ENCODE assay signal across 10 cellular contexts in the genomic region with DNA sequence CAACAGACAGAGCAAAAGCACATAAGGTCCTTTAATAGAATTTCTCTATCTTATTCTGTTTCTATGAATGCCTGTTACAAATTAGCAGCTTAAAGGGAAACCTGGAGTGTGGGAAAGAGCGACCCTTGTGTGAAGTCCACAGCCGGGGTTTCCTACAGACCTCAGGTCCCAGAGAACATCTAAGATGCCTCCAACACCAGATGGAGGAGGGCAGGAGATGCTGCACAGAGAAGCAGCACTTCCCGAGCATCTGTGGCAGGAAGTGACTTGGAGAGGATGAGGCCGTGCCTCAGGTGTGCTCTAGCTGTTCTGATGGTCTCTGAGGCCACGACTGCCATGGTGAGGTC. TPM values are rescaled to one million over a fixed set of nuclear protein-coding genes. Genes with fewer than 3 reads are reported as not detected.
DNase-seq lines count a peak whose midpoint lies in the region; ATAC-seq, FAIRE-seq and TF ChIP-seq lines count a peak whose summit lies in the region.
"Had no signal": no experiment of that assay in that cellular context is flagged by ENCODE, and none has a peak within 500 bp of the region (broad histone marks: within the 10 kb centered on the region; RNA-seq: fewer than 3 reads in every experiment).

No MANE protein-coding gene starts in this region.

- H3K79me2 ChIP-seq in GM23338 (replicated peaks; ENCODE audit: insufficient read depth) = no peaks in the 10 kb centered on the region

- POLR2A ChIA-PET in activated B cell treated with CpG ODN at 0.5 μM for 24 hours (lab: Charles Lee) = interaction anchor here (0.9 to 7.2 kb wide), 8 partner anchors 15 to 53 kb away, joined by 3 to 164 read pairs (median 35); partner anchors contain the start of gene IRF1

- peak overlapping the region; percentile 65; the same call in 1 of the 2 replicates for H3K4me2 ChIP-seq in GM23338

- no peaks in the 10 kb centered on the region for H4K20me1 ChIP-seq in GM23338 (replicated peaks; ENCODE audit: insufficient read depth)

- peaks cover 2% of the 10 kb centered on the region; the same call in 2 of the 3 replicates for H3K36me3 Mint-ChIP-seq in GM23338 (ENCODE audit: low read depth)
- peaks cover 4% of the 10 kb centered on the region for H3K36me3 Mint-ChIP-seq in activated B cell treated with CpG ODN at 0.5 μM for 24 hours (ENCODE audit: low read depth)
- peaks cover 23 to 34% (median 32%) of the 10 kb centered on the region in 3 donors for H3K36me3 Mint-ChIP-seq in immature natural killer cell
- H3K36me3 Mint-ChIP-seq in stimulated activated effector memory CD8-positive, alpha-beta T cell treated with anti-CD3 and anti-CD28 coated beads, Interleukin-12 subunit alpha, Interleukin-12 subunit beta, amount 100 ng/mL, for 72 hours = peaks cover 45% of the 10 kb centered on the region

- H3F3A ChIP-seq in GM23338 (replicated peaks; ENCODE audit: low read depth) = 0 out of 2 replicates have a peak, but pooled peaks cover 4% of the 10 kb centered on the region

- no peaks in the 10 kb centered on the region for H3K36me3 ChIP-seq in GM23338 (ENCODE audit: insufficient read depth)

- intact Hi-C loops in activated B cell treated with CpG ODN at 0.5 μM for 24 hours (cut with micrococcal nuclease) = loop anchor here (2.0 kb wide), 1 partner anchor 15 kb away; no protein-coding TSS in a partner anchor

- CTCF ChIA-PET in activated B cell treated with CpG ODN at 0.5 μM for 24 hours (lab: Charles Lee) = interaction anchor here (1.1 to 2.4 kb wide), 3 partner anchors 10 to 37 kb away, joined by 3 to 11 read pairs (median 3); no protein-coding TSS in a partner anchor

- ATAC-seq in GM23338 (no peak), activated B cell treated with CpG ODN at 0.5 μM for 24 hours (ENCODE audit: low read depth) (no peak), HG03571 (IDR thresholded peaks at IDR 0.05; ENCODE audit: unreplicated experiment) (no peak), HG03039 (IDR thresholded peaks at IDR 0.05; ENCODE audit: unreplicated experiment) (no peak)
- ATAC-seq in stimulated activated effector memory CD8-positive, alpha-beta T cell treated with anti-CD3 and anti-CD28 coated beads, Interleukin-12 subunit alpha, Interleukin-12 subunit beta, amount 100 ng/mL, for 72 hours = no peak

- H3K27ac ChIP-seq in GM23338 (ENCODE audit: low read depth) = no peak overlapping the region

- H3K4me3 Mint-ChIP-seq in GM23338 (no peak overlapping the region), activated B cell treated with CpG ODN at 0.5 μM for 24 hours (peak overlapping the region; percentile 42), immature natural killer cell (peak overlapping the region; percentile 76 to 88 (median 80))
- H3K4me3 Mint-ChIP-seq in stimulated activated effector memory CD8-positive, alpha-beta T cell treated with anti-CD3 and anti-CD28 coated beads, Interleukin-12 subunit alpha, Interleukin-12 subunit beta, amount 100 ng/mL, for 72 hours = peak overlapping the region; percentile 78

- no peak overlapping the region; the same call in 1 of the 2 replicates for H2AFZ ChIP-seq in GM23338

- H3K27me3 Mint-ChIP-seq in GM23338 (ENCODE audit: insufficient read depth, low read depth, poor library complexity) = peaks cover 7% of the 10 kb centered on the region
- no peaks in the 10 kb centered on the region for H3K27me3 Mint-ChIP-seq in activated B cell treated with CpG ODN at 0.5 μM for 24 hours
- peaks cover 30 to 43% (median 31%) of the 10 kb centered on the region in 3 donors for H3K27me3 Mint-ChIP-seq in immature natural killer cell (ENCODE audit: low read depth in 3 of 3)

- no peak for FAIRE-seq in HTR-8/SVneo (lab: Jason Lieb, UNC)
- FAIRE-seq: islet of Langerhans had no signal

- no peak overlapping the region for H3K4me3 ChIP-seq in GM23338

- TF ChIP-seq CTCF in GM23338 (conservative IDR thresholded peaks at IDR 0.05; ENCODE audit: low read depth in 2 of 2) (no peak), activated B cell treated with CpG ODN at 0.5 μM for 24 hours (IDR thresholded peaks at IDR 0.05) (no peak)

- H3K27me3 ChIP-seq in GM23338 (ENCODE audit: insufficient read depth) = no peaks in the 10 kb centered on the region

- H3K4me1 Mint-ChIP-seq in GM23338 (peaks cover 29% of the 10 kb centered on the region), activated B cell treated with CpG ODN at 0.5 μM for 24 hours (peaks cover 98% of the 10 kb centered on the region), immature natural killer cell (peaks cover 100% of the 10 kb centered on the region in 2 donors)
- H3K4me1 Mint-ChIP-seq in stimulated activated effector memory CD8-positive, alpha-beta T cell treated with anti-CD3 and anti-CD28 coated beads, Interleukin-12 subunit alpha, Interleukin-12 subunit beta, amount 100 ng/mL, for 72 hours = peaks cover 96% of the 10 kb centered on the region

- H3K9me3 Mint-ChIP-seq in GM23338 (peaks cover 4% of the 10 kb centered on the region; the same call in 2 of the 3 replicates), activated B cell treated with CpG ODN at 0.5 μM for 24 hours (no peaks in the 10 kb centered on the region), immature natural killer cell (peaks cover 0 to under 1% (median 0%) of the 10 kb centered on the region in 6 donors)
- H3K9me3 Mint-ChIP-seq in stimulated activated effector memory CD8-positive, alpha-beta T cell treated with anti-CD3 and anti-CD28 coated beads, Interleukin-12 subunit alpha, Interleukin-12 subunit beta, amount 100 ng/mL, for 72 hours = no peaks in the 10 kb centered on the region

- DNase-seq in GM23338 (ENCODE audit: low spot score) (no peak), activated B cell treated with CpG ODN at 0.5 μM for 24 hours (no peak), immature natural killer cell (no peak), HTR-8/SVneo (ENCODE audit: insufficient read length, low spot score) (no peak)
- no peak for DNase-seq in stimulated activated effector memory CD8-positive, alpha-beta T cell treated with anti-CD3 and anti-CD28 coated beads, Interleukin-12 subunit alpha, Interleukin-12 subunit beta, amount 100 ng/mL, for 72 hours (ENCODE audit: low spot score in 2 of 2)
- DNase-seq: activated CD4-positive, alpha-beta T cell treated with anti-CD3 and anti-CD28 coated beads for 1 hour; NCI-H345 had no signal

- H3K27ac Mint-ChIP-seq in GM23338 (no peak overlapping the region), activated B cell treated with CpG ODN at 0.5 μM for 24 hours (no peak overlapping the region), immature natural killer cell (peak overlapping the region; percentile 98 to 100 (median 100))
- H3K27ac Mint-ChIP-seq in stimulated activated effector memory CD8-positive, alpha-beta T cell treated with anti-CD3 and anti-CD28 coated beads, Interleukin-12 subunit alpha, Interleukin-12 subunit beta, amount 100 ng/mL, for 72 hours = peak overlapping the region; percentile 94

- H3K9me2 ChIP-seq in GM23338 (ENCODE audit: insufficient read depth) = no peaks in the 10 kb centered on the region

- H3K4me1 ChIP-seq in GM23338 (ENCODE audit: insufficient read depth) = peaks cover 16% of the 10 kb centered on the region

TF ChIP-seq in GM23338, 12 proteins besides CTCF, POLR2A, EP300 and RAD21 (continues in another document):
- no peak for TF ChIP-seq JUNB (IDR thresholded peaks at IDR 0.05; ENCODE audit: unreplicated experiment)

RNA-seq across cellular contexts. Expression of gene IRF1, which starts 26.8 kb away (rescaled TPM):
- total RNA-seq in GM23338 (2014; rRNA removed; shearing (Covaris generic)) = 6.4 and 6.9 TPM in 2 replicates
- polyA plus RNA-seq in GM23338 (2016; fragmentation: Nextera tagmentation; extraction: Ambion mirVana) = 8.6 and 9.1 TPM in 2 replicates
- total RNA-seq in activated B cell treated with CpG ODN at 0.5 μM for 24 hours = 126 and 134 TPM in 2 replicates
- polyA plus RNA-seq in immature natural killer cell = 100 to 1,000 TPM; 349 to 460 (median 371) TPM

Comparison
In these comparisons a context has a peak if more than half of its experiments do, and no peak if none do; other contexts are left out.
1. H3K27ac Mint-ChIP-seq: peak in immature natural killer cell (6 of 6) and stimulated activated effector memory CD8-positive, alpha-beta T cell treated with anti-CD3 and anti-CD28 coated beads, Interleukin-12 subunit alpha, Interleukin-12 subunit beta, amount 100 ng/mL, for 72 hours (single experiment); none in GM23338 (single experiment) and activated B cell treated with CpG ODN at 0.5 μM for 24 hours (single experiment).
2. RNA of gene IRF1, which starts 26.8 kb away (total RNA-seq): 126 to 134 TPM in activated B cell treated with CpG ODN at 0.5 μM for 24 hours; 6.4 to 6.9 TPM in GM23338; every median in the first group is over 10 times any median in the second.